1 cellular context compared by ENCODE assay signal in genomic region chr3:52967398-52967797, GRCh38.
TF ChIP-seq lines count a peak whose summit lies in the region.

No MANE protein-coding gene starts in this region.

TF ChIP-seq in K562, 482 proteins besides CTCF, POLR2A, EP300 and RAD21 (continued from another document):
- TF ChIP-seq, protein P1, sequence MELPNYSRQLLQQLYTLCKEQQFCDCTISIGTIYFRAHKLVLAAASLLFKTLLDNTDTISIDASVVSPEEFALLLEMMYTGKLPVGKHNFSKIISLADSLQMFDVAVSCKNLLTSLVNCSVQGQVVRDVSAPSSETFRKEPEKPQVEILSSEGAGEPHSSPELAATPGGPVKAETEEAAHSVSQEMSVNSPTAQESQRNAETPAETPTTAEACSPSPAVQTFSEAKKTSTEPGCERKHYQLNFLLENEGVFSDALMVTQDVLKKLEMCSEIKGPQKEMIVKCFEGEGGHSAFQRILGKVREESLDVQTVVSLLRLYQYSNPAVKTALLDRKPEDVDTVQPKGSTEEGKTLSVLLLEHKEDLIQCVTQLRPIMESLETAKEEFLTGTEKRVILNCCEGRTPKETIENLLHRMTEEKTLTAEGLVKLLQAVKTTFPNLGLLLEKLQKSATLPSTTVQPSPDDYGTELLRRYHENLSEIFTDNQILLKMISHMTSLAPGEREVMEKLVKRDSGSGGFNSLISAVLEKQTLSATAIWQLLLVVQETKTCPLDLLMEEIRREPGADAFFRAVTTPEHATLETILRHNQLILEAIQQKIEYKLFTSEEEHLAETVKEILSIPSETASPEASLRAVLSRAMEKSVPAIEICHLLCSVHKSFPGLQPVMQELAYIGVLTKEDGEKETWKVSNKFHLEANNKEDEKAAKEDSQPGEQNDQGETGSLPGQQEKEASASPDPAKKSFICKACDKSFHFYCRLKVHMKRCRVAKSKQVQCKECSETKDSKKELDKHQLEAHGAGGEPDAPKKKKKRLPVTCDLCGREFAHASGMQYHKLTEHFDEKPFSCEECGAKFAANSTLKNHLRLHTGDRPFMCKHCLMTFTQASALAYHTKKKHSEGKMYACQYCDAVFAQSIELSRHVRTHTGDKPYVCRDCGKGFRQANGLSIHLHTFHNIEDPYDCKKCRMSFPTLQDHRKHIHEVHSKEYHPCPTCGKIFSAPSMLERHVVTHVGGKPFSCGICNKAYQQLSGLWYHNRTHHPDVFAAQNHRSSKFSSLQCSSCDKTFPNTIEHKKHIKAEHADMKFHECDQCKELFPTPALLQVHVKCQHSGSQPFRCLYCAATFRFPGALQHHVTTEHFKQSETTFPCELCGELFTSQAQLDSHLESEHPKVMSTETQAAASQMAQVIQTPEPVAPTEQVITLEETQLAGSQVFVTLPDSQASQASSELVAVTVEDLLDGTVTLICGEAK (IDR thresholded peaks at IDR 0.05): peak; percentile 77
- TF ChIP-seq, protein P1 (CRISPR knock-in tag; IDR thresholded peaks at IDR 0.05): peak; percentile 15; the same call in 1 of the 2 replicates
